7 cellular contexts compared by ENCODE assay signal in genomic region chrX:82466994-82467393, GRCh38.
"Had no signal": no experiment of that assay in that cellular context is flagged by ENCODE, and none has a peak within 500 bp of the region (broad histone marks: within the 10 kb centered on the region; RNA-seq: fewer than 3 reads in every experiment).

No MANE protein-coding gene starts in this region.

- FAIRE-seq: G401.6, GM12891, GM12892, GM18507, GM19239 had no signal

- DNase-seq: GDM1, GF-D8 had no signal
